ENCODE assay signal across 8 cellular contexts in genomic region chr10:22630229-22631174, GRCh38.
A peak's percentile ranks its signal among the peaks of the same experiment; 100 is the strongest.
DNase-seq lines count a peak whose midpoint lies in the region; ATAC-seq and TF ChIP-seq lines count a peak whose summit lies in the region.

No MANE protein-coding gene starts in this region.

- intact Hi-C loops in heart left ventricle (cut with DNase I) = no loop called here

- peak overlapping the region; percentile 92 for H3K4me3 ChIP-seq in GM08714 (ENCODE audit: low read length)
- H3K4me3 ChIP-seq in heart left ventricle = peak overlapping the region in 1 of 12 donors; percentile 28

- ATAC-seq in GM21390 (IDR thresholded peaks at IDR 0.05; ENCODE audit: unreplicated experiment) = peak; percentile 85
- ATAC-seq in HG03558 (IDR thresholded peaks at IDR 0.05; ENCODE audit: extremely low read depth, unreplicated experiment) = peak; percentile 71
- peak; percentile 82 for ATAC-seq in activated T-helper 17 cell treated with anti-CD3 and anti-CD28 coated beads, Interleukin-2, amount 50 U/mL, for 72 hours (replicated peaks)
- peak in 3 of 4 donors; percentile 61 to 70 (median 63) for ATAC-seq in heart left ventricle
- ATAC-seq in stimulated activated naive CD8-positive, alpha-beta T cell treated with anti-CD3 and anti-CD28 coated beads, Interleukin-15, amount 100 ng/mL, for 72 hours = peak; percentile 89

- no peaks in the 10 kb centered on the region for H3K36me3 ChIP-seq in heart left ventricle

- no peaks in the 10 kb centered on the region for H3K27me3 Mint-ChIP-seq in activated T-helper 17 cell treated with anti-CD3 and anti-CD28 coated beads, Interleukin-2, amount 50 U/mL, for 72 hours
- no peaks in the 10 kb centered on the region for H3K27me3 Mint-ChIP-seq in stimulated activated naive CD8-positive, alpha-beta T cell treated with anti-CD3 and anti-CD28 coated beads, Interleukin-15, amount 100 ng/mL, for 72 hours

- H3K36me3 Mint-ChIP-seq in activated T-helper 17 cell treated with anti-CD3 and anti-CD28 coated beads, Interleukin-2, amount 50 U/mL, for 72 hours (ENCODE audit: low read depth) = peaks cover 12% of the 10 kb centered on the region

- no peak for DNase-seq in heart left ventricle
- peak; percentile 47 to 55 for DNase-seq in stimulated activated naive CD8-positive, alpha-beta T cell treated with anti-CD3 and anti-CD28 coated beads, Interleukin-15, amount 100 ng/mL, for 72 hours
- no peak for DNase-seq in NCI-H128 (lab: John Stamatoyannopoulos, UW; ENCODE audit: unreplicated experiment)
- DNase-seq in putamen (ENCODE audit: low spot score) = no peak

- peaks cover 0 to 87% (median 16%) of the 10 kb centered on the region in 12 donors for H3K4me1 ChIP-seq in heart left ventricle

- peak overlapping the region; percentile 81 for H3K4me3 Mint-ChIP-seq in activated T-helper 17 cell treated with anti-CD3 and anti-CD28 coated beads, Interleukin-2, amount 50 U/mL, for 72 hours
- peak overlapping the region; percentile 63 to 83 for H3K4me3 Mint-ChIP-seq in stimulated activated naive CD8-positive, alpha-beta T cell treated with anti-CD3 and anti-CD28 coated beads, Interleukin-15, amount 100 ng/mL, for 72 hours

- no peak for TF ChIP-seq CTCF in heart left ventricle (IDR thresholded peaks at IDR 0.05)

- no peaks in the 10 kb centered on the region for H3K9me3 ChIP-seq in heart left ventricle

- peak overlapping the region; percentile 90 for H3K27ac Mint-ChIP-seq in activated T-helper 17 cell treated with anti-CD3 and anti-CD28 coated beads, Interleukin-2, amount 50 U/mL, for 72 hours
- peak overlapping the region; percentile 96 for H3K27ac Mint-ChIP-seq in stimulated activated naive CD8-positive, alpha-beta T cell treated with anti-CD3 and anti-CD28 coated beads, Interleukin-15, amount 100 ng/mL, for 72 hours

- WGBS in heart left ventricle, 4 donors = 78 to 83% (median 79%) methylated on average over 7 of the region's 7 CpGs

- H3K27ac ChIP-seq in heart left ventricle = peak overlapping the region in 5 of 12 donors; percentile 3 to 90 (median 24)

- H3K27me3 ChIP-seq in heart left ventricle = no peaks in the 10 kb centered on the region

- H3K9me3 Mint-ChIP-seq in activated T-helper 17 cell treated with anti-CD3 and anti-CD28 coated beads, Interleukin-2, amount 50 U/mL, for 72 hours = no peaks in the 10 kb centered on the region
- H3K9me3 Mint-ChIP-seq in stimulated activated naive CD8-positive, alpha-beta T cell treated with anti-CD3 and anti-CD28 coated beads, Interleukin-15, amount 100 ng/mL, for 72 hours = no peaks in the 10 kb centered on the region

- TF ChIP-seq POLR2A in heart left ventricle (IDR thresholded peaks at IDR 0.05) = no peak

- H3K4me1 Mint-ChIP-seq in activated T-helper 17 cell treated with anti-CD3 and anti-CD28 coated beads, Interleukin-2, amount 50 U/mL, for 72 hours = peaks cover 52% of the 10 kb centered on the region
- peaks cover 94% of the 10 kb centered on the region for H3K4me1 Mint-ChIP-seq in stimulated activated naive CD8-positive, alpha-beta T cell treated with anti-CD3 and anti-CD28 coated beads, Interleukin-15, amount 100 ng/mL, for 72 hours

Comparison
In these comparisons a context has a peak if more than half of its experiments do, and no peak if none do; other contexts are left out.
1. DNase-seq: peak in stimulated activated naive CD8-positive, alpha-beta T cell treated with anti-CD3 and anti-CD28 coated beads, Interleukin-15, amount 100 ng/mL, for 72 hours (2 of 2); none in heart left ventricle (0 of 5), NCI-H128 (single experiment) and putamen (single experiment).
2. Peak in every context shown above with its lines, with median percentiles within 50 percentile points of each other: ATAC-seq.